ENCODE assay signal across 15 cellular contexts in the genomic region with DNA sequence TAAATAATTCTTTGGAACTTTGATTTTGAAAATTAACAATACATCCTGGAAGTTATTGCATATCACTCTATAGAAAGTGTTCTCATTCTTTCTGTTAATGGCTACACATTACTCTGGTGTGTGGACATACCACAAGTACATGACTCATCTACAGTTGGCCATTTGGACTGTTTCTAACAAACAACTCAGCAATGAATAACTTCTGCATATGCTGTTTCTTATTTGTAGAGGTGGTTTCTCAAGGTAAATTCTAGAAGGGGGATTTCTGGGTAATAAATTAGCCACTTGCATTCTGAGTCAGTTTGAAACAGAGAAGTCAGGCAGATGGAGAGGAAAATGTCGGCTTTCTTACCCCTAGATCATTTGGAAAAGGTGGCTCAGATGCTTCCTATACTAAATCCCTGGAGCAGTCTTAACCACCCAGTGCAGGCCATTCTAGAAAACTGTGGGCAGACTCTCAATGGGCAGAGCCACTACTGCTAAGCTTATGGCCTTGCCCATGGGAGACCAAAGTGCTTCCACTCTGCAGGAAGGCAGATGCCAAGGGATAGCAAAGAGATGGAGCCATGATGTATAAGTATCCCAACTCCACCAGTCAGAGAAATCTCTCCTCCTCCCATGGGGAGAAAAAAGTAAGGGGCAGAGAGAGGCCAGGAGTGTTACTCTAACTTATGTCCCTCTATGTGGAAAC.
DNase-seq lines count a peak whose midpoint lies in the region; ATAC-seq and TF ChIP-seq lines count a peak whose summit lies in the region.
"Had no signal": no experiment of that assay in that cellular context is flagged by ENCODE, and none has a peak within 500 bp of the region (broad histone marks: within the 10 kb centered on the region; RNA-seq: fewer than 3 reads in every experiment).

No MANE protein-coding gene starts in this region.

- H3K27ac ChIP-seq in mammary epithelial cell (ENCODE audit: insufficient read depth, low read depth, low read length): no peak overlapping the region
- no peak overlapping the region for H3K27ac ChIP-seq in CD8-positive, alpha-beta memory T cell (ENCODE audit: low read depth, low read length)
- no peak overlapping the region for H3K27ac ChIP-seq in colonic mucosa
- H3K27ac ChIP-seq: PC-9, prostate gland had no signal

- H3K4me1 ChIP-seq in mammary epithelial cell (ENCODE audit: insufficient read depth, low read length): no peaks in the 10 kb centered on the region
- H3K4me1 ChIP-seq in CD8-positive, alpha-beta memory T cell (ENCODE audit: insufficient read depth, low read length): no peaks in the 10 kb centered on the region
- no peaks in the 10 kb centered on the region for H3K4me1 ChIP-seq in colonic mucosa
- H3K4me1 ChIP-seq: prostate gland had no signal

- H3K4me2 ChIP-seq in mammary epithelial cell (ENCODE audit: insufficient read depth, low read depth, low read length): no peak overlapping the region
- H3K4me2 ChIP-seq: PC-9 had no signal

- H3K27ac Mint-ChIP-seq in CD8-positive, alpha-beta memory T cell: no peak overlapping the region
- H3K27ac Mint-ChIP-seq: activated CD8-positive, alpha-beta T cell treated with anti-CD3 and anti-CD28 coated beads for 36 hours had no signal

- H3K4me1 Mint-ChIP-seq in CD8-positive, alpha-beta memory T cell: no peaks in the 10 kb centered on the region
- H3K4me1 Mint-ChIP-seq: central memory CD8-positive, alpha-beta T cell had no signal

- H3K79me2 ChIP-seq in mammary epithelial cell (ENCODE audit: insufficient read depth, low read length): no peaks in the 10 kb centered on the region

- H3K9ac ChIP-seq in mammary epithelial cell (ENCODE audit: insufficient read depth, low read length): no peak overlapping the region
- H3K9ac ChIP-seq in colonic mucosa (ENCODE audit: low read depth in 2 of 2, low read length in 2 of 2): no peak overlapping the region

- TF ChIP-seq CTCF in GM12865 (IDR thresholded peaks at IDR 0.05; ENCODE audit: insufficient read depth, low read depth, low read length, missing control alignments) (no peak), mammary epithelial cell (conservative IDR thresholded peaks at IDR 0.05 in 1 of 2, IDR thresholded peaks at IDR 0.05 in 1 of 2; ENCODE audit: extremely low read depth in 1 of 2, insufficient read depth in 1 of 2, low read depth in 1 of 2, low read length in 2 of 2) (no peak), colonic mucosa (IDR thresholded peaks at IDR 0.05) (no peak)

- in situ Hi-C loops in mammary epithelial cell (cut with MboI; ENCODE audit: low sequenced_read_pairs in 2 of 2): no loop called here

- H3K4me3 ChIP-seq in GM12865 (ENCODE audit: low read depth, low read length): no peak overlapping the region
- no peak overlapping the region for H3K4me3 ChIP-seq in mammary epithelial cell (replicated peaks in 1 of 3; ENCODE audit: insufficient read depth in 1 of 3, low read depth in 2 of 3, low read length in 3 of 3)
- no peak overlapping the region for H3K4me3 ChIP-seq in MG63
- no peak overlapping the region for H3K4me3 ChIP-seq in CD8-positive, alpha-beta memory T cell (ENCODE audit: low read length)
- H3K4me3 ChIP-seq in colonic mucosa: no peak overlapping the region
- H3K4me3 ChIP-seq: PC-9, prostate gland had no signal

- H3K27me3 ChIP-seq in mammary epithelial cell (ENCODE audit: insufficient read depth, low read length) (peaks cover 4% of the 10 kb centered on the region), MG63 (no peaks in the 10 kb centered on the region), colonic mucosa (no peaks in the 10 kb centered on the region)
- H3K27me3 ChIP-seq in CD8-positive, alpha-beta memory T cell (ENCODE audit: insufficient read depth, low read length, poor library complexity, severe bottlenecking): no peaks in the 10 kb centered on the region

- no peak overlapping the region for H3K4me3 Mint-ChIP-seq in CD8-positive, alpha-beta memory T cell
- H3K4me3 Mint-ChIP-seq: activated CD8-positive, alpha-beta T cell treated with anti-CD3 and anti-CD28 coated beads for 36 hours; central memory CD8-positive, alpha-beta T cell had no signal

- DNase-seq in GM12865 (ENCODE audit: low read depth) (peak; percentile 10), mammary epithelial cell (peak; percentile 58), MG63 (no peak), colonic mucosa (no peak)
- DNase-seq in CD8-positive, alpha-beta memory T cell: no peak
- DNase-seq: activated CD8-positive, alpha-beta T cell treated with anti-CD3 and anti-CD28 coated beads for 36 hours; activated naive CD4-positive, alpha-beta T cell; GDM1; Kasumi-1; PC-9 had no signal

- 70% methylated on average over 1 of the region's 1 CpG for WGBS in mammary epithelial cell (ENCODE audit: low coverage, missing lambda C conversion rate)

- H3K9me3 Mint-ChIP-seq in CD8-positive, alpha-beta memory T cell: no peaks in the 10 kb centered on the region
- H3K9me3 Mint-ChIP-seq: activated CD8-positive, alpha-beta T cell treated with anti-CD3 and anti-CD28 coated beads for 36 hours; central memory CD8-positive, alpha-beta T cell had no signal

- H3K9me3 ChIP-seq in mammary epithelial cell (replicated peaks; ENCODE audit: insufficient read depth, low read length) (no peaks in the 10 kb centered on the region), MG63 (no peaks in the 10 kb centered on the region), colonic mucosa (no peaks in the 10 kb centered on the region)
- H3K9me3 ChIP-seq in CD8-positive, alpha-beta memory T cell (ENCODE audit: low read length): no peaks in the 10 kb centered on the region
- H3K9me3 ChIP-seq: prostate gland had no signal

- peak; percentile 77 for ATAC-seq in GM21447 (IDR thresholded peaks at IDR 0.05; ENCODE audit: unreplicated experiment)
- peak; percentile 92 for ATAC-seq in HG03196 (IDR thresholded peaks at IDR 0.05; ENCODE audit: unreplicated experiment)
- ATAC-seq in HG03175 (IDR thresholded peaks at IDR 0.05; ENCODE audit: unreplicated experiment): no peak
- ATAC-seq: activated CD8-positive, alpha-beta T cell treated with anti-CD3 and anti-CD28 coated beads for 36 hours had no signal

- H4K20me1 ChIP-seq in mammary epithelial cell (ENCODE audit: insufficient read depth, low read length): no peaks in the 10 kb centered on the region

- CTCF ChIA-PET in mammary epithelial cell (lab: Charles Lee; ENCODE audit: low non-redundant PET): no interaction called here
- CTCF ChIA-PET in CD8-positive, alpha-beta memory T cell (lab: Charles Lee): no interaction called here

- dilution Hi-C loops in mammary epithelial cell (cut with HindIII; ENCODE audit: low sequenced_read_pairs): loop anchor here (5.0 kb wide), 1 partner anchor 71 kb away; no protein-coding TSS in a partner anchor

- no TSS peak for BruUV-seq in mammary epithelial cell (replicated peaks; lab: Mats Ljungman, UMichigan)

- H3K27me3 Mint-ChIP-seq in CD8-positive, alpha-beta memory T cell: peaks cover 12 to 43% of the 10 kb centered on the region in 2 donors

- no peaks in the 10 kb centered on the region for H3K36me3 ChIP-seq in mammary epithelial cell (ENCODE audit: insufficient read depth, low read length)
- H3K36me3 ChIP-seq in MG63: no peaks in the 10 kb centered on the region
- no peaks in the 10 kb centered on the region for H3K36me3 ChIP-seq in CD8-positive, alpha-beta memory T cell (ENCODE audit: insufficient read depth, low read length)
- H3K36me3 ChIP-seq in colonic mucosa: no peaks in the 10 kb centered on the region
- H3K36me3 ChIP-seq: prostate gland had no signal

- H2AFZ ChIP-seq in mammary epithelial cell (ENCODE audit: low read depth, low read length): no peak overlapping the region
- H2AFZ ChIP-seq: PC-9 had no signal

- intact Hi-C loops in mammary epithelial cell (cut with micrococcal nuclease): no loop called here
- intact Hi-C loops in colonic mucosa (cut with DNase I): no loop called here

- POLR2A ChIA-PET in CD8-positive, alpha-beta memory T cell (lab: Charles Lee): no interaction called here

- H3K36me3 Mint-ChIP-seq in CD8-positive, alpha-beta memory T cell: no peaks in the 10 kb centered on the region

Comparison
In these comparisons a context has a peak if more than half of its experiments do, and no peak if none do; other contexts are left out.
1. DNase-seq: peak in GM12865 (single experiment) and mammary epithelial cell (single experiment); none in MG63 (single experiment), CD8-positive, alpha-beta memory T cell (0 of 5) and colonic mucosa (single experiment).